ENCODE assay signal across 16 cellular contexts in the genomic region with DNA sequence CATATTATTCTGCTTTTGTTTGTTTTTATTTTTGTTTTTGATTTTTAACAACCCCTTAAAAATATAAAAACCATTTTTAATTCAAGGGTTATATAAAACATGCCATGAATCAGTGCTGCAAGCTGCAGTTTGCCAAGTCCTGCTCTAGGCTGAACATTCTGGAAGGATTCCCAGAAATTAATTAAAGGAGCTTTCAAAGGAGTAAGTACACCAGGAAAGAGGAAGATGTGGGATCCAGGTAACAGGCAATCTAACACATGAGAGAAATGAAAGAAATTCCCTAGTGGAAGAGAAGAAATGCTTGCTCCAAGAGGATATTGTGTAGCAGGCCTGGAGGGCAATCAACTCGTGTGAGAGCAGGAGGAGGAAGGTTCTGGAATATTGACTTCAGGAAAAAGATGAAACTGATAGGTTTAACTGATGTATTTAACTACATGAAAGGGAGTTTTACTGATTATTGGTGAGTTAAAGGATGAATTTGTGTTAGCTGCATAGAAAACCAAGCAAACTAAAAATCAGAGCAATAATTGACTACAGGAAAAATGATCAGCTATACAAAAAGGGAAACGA.
DNase-seq lines count a peak whose midpoint lies in the region; ATAC-seq, FAIRE-seq and TF ChIP-seq lines count a peak whose summit lies in the region.
"Had no signal": no experiment of that assay in that cellular context is flagged by ENCODE, and none has a peak within 500 bp of the region (broad histone marks: within the 10 kb centered on the region; RNA-seq: fewer than 3 reads in every experiment).

No MANE protein-coding gene starts in this region.

- WGBS in lower leg skin, 2 donors = 37 to 42% methylated on average over 2 of the region's 2 CpGs

- no peak overlapping the region for H3K4me2 ChIP-seq in GM23338
- no peak overlapping the region for H3K4me2 ChIP-seq in endothelial cell of umbilical vein (ENCODE audit: insufficient read depth, low read length)

- TF ChIP-seq CTCF in GM23338 (conservative IDR thresholded peaks at IDR 0.05; ENCODE audit: low read depth in 2 of 2) (no peak), RWPE1 (conservative IDR thresholded peaks at IDR 0.05; ENCODE audit: low read depth) (no peak), endothelial cell of umbilical vein (IDR thresholded peaks at IDR 0.05; ENCODE audit: extremely low read depth in 1 of 2, insufficient read depth in 1 of 2, low read depth in 1 of 2, low read length in 2 of 2) (no peak), nephron progenitor cell (IDR thresholded peaks at IDR 0.05) (no peak), lower leg skin (IDR thresholded peaks at IDR 0.05) (no peak)

- H3K27me3 ChIP-seq in GM23338 (ENCODE audit: insufficient read depth) (no peaks in the 10 kb centered on the region), endothelial cell of umbilical vein (ENCODE audit: control insufficient read depth in 2 of 2, insufficient read depth in 2 of 2, low read length in 2 of 2) (no peaks in the 10 kb centered on the region)
- H3K27me3 ChIP-seq: ascending aorta had no signal

- H3K27me3 Mint-ChIP-seq in GM23338 (ENCODE audit: insufficient read depth, low read depth, poor library complexity) = peaks cover 2% of the 10 kb centered on the region
- H3K27me3 Mint-ChIP-seq in nephron progenitor cell (ENCODE audit: low read depth, poor library complexity) = no peaks in the 10 kb centered on the region

- H2AFZ ChIP-seq in GM23338 (0 out of 2 replicates have a peak overlapping the region, but pooled peaks have one; percentile 16), endothelial cell of umbilical vein (ENCODE audit: low read depth, low read length) (no peak overlapping the region)

- H3K27ac Mint-ChIP-seq in GM23338 (no peak overlapping the region), nephron progenitor cell (peak overlapping the region; percentile 4)
- H3K27ac Mint-ChIP-seq: stimulated activated naive B cell treated with anti-CD40 and anti-IgM and Interleukin-4, amounts not matched to agents 10 μg/mL and 1 μg/mL and 100 μg/mL, for 72 hours had no signal

- POLR2A ChIA-PET in RWPE1 (lab: Yijun Ruan, JAX; ENCODE audit: low non-redundant PET) (interaction anchor here (0.7 kb wide), 1 partner anchor 69 kb away, joined by 3 read pairs; no protein-coding TSS in a partner anchor), endothelial cell of umbilical vein (lab: Charles Lee) (no interaction called here)

- H3K36me3 ChIP-seq in GM23338 (ENCODE audit: insufficient read depth) (no peaks in the 10 kb centered on the region), endothelial cell of umbilical vein (ENCODE audit: control insufficient read depth in 2 of 2, extremely low read depth in 1 of 2, insufficient read depth in 2 of 2, low read length in 2 of 2) (no peaks in the 10 kb centered on the region)
- H3K36me3 ChIP-seq: ascending aorta had no signal

- H3K9me3 ChIP-seq in endothelial cell of umbilical vein (replicated peaks; ENCODE audit: control insufficient read depth, insufficient read depth, low read length) = no peaks in the 10 kb centered on the region
- H3K9me3 ChIP-seq: ascending aorta had no signal

- DNase-seq in GM23338 (ENCODE audit: low spot score) (no peak), RWPE1 (ENCODE audit: low spot score) (peak; percentile 38), endothelial cell of umbilical vein (ENCODE audit: low read depth, low spot score) (peak; percentile 59), nephron progenitor cell (no peak), NCI-H510A treated with DMSO at 0.1 percent for 48 hours (lab: John Stamatoyannopoulos, UW) (no peak), SKM-1 (lab: John Stamatoyannopoulos, UW; ENCODE audit: unreplicated experiment) (no peak), lower leg skin (ENCODE audit: low spot score in 2 of 2) (no peak)
- DNase-seq: activated T-cell treated with anti-CD3 and anti-CD28 coated beads, Interleukin-2, amount 50 U/mL, for 4 hours; H7; NCI-H2171; RPMI8226; stimulated activated CD4-positive, alpha-beta T cell treated with anti-CD3 and anti-CD28 coated beads, Interleukin-2, amount 100 ng/mL, for 24 hours; stimulated activated naive B cell treated with anti-CD40 and anti-IgM and Interleukin-4, amounts not matched to agents 10 μg/mL and 1 μg/mL and 100 μg/mL, for 72 hours had no signal

- TF ChIP-seq POLR2A in endothelial cell of umbilical vein (IDR thresholded peaks at IDR 0.05; ENCODE audit: low read depth, low read length) (no peak), GM18505 (IDR thresholded peaks at IDR 0.05; ENCODE audit: borderline replicate concordance, extremely low read depth, insufficient read depth, insufficient read length) (no peak), lower leg skin (IDR thresholded peaks at IDR 0.05) (no peak)

- CTCF ChIA-PET in RWPE1 (lab: Yijun Ruan, JAX) = no interaction called here
- CTCF ChIA-PET in endothelial cell of umbilical vein (lab: Charles Lee) = interaction anchor here (0.7 to 4.1 kb wide), 7 partner anchors 12 to 281 kb away, joined by 3 to 16 read pairs (median 4); no protein-coding TSS in a partner anchor

- no peaks in the 10 kb centered on the region for H3K9me1 ChIP-seq in endothelial cell of umbilical vein (replicated peaks; ENCODE audit: control insufficient read depth, extremely low read depth, insufficient read depth, low read length)

- H3K36me3 Mint-ChIP-seq in GM23338 (ENCODE audit: low read depth) (no peaks in the 10 kb centered on the region), nephron progenitor cell (ENCODE audit: low read depth) (no peaks in the 10 kb centered on the region)
- H3K36me3 Mint-ChIP-seq: stimulated activated naive B cell treated with anti-CD40 and anti-IgM and Interleukin-4, amounts not matched to agents 10 μg/mL and 1 μg/mL and 100 μg/mL, for 72 hours had no signal

- no peaks in the 10 kb centered on the region for H3F3A ChIP-seq in GM23338 (replicated peaks; ENCODE audit: low read depth)

- intact Hi-C loops in endothelial cell of umbilical vein (cut with micrococcal nuclease) = loop anchor here (5.0 kb wide), 1 partner anchor 1478 kb away; a partner anchor contains a TSS
- intact Hi-C loops in lower leg skin (cut with DNase I; ENCODE audit: low total_unique reads) = no loop called here

- dilution Hi-C loops in endothelial cell of umbilical vein (cut with MboI; ENCODE audit: extremely low pct_ligation_motif_present, low sequenced_read_pairs) = no loop called here

- ATAC-seq in GM23338 (no peak), GM18505 (IDR thresholded peaks at IDR 0.05; ENCODE audit: unreplicated experiment) (no peak)
- ATAC-seq: activated T-cell treated with anti-CD3 and anti-CD28 coated beads, Interleukin-2, amount 50 U/mL, for 4 hours; stimulated activated naive B cell treated with anti-CD40 and anti-IgM and Interleukin-4, amounts not matched to agents 10 μg/mL and 1 μg/mL and 100 μg/mL, for 72 hours had no signal

- FAIRE-seq in endothelial cell of umbilical vein (lab: Jason Lieb, UNC) = no peak
- FAIRE-seq: GM19239 had no signal

- H3K27ac ChIP-seq in GM23338 (ENCODE audit: low read depth) = no peak overlapping the region
- H3K27ac ChIP-seq in RWPE1 = 0 out of 2 replicates have a peak overlapping the region, but pooled peaks have one; percentile 70
- H3K27ac ChIP-seq in endothelial cell of umbilical vein (ENCODE audit: insufficient read depth, low read depth, low read length) = no peak overlapping the region
- H3K27ac ChIP-seq: ascending aorta had no signal

- H3K9me3 Mint-ChIP-seq in GM23338 (no peaks in the 10 kb centered on the region), nephron progenitor cell (no peaks in the 10 kb centered on the region)
- H3K9me3 Mint-ChIP-seq: activated T-cell treated with anti-CD3 and anti-CD28 coated beads, Interleukin-2, amount 50 U/mL, for 4 hours; stimulated activated naive B cell treated with anti-CD40 and anti-IgM and Interleukin-4, amounts not matched to agents 10 μg/mL and 1 μg/mL and 100 μg/mL, for 72 hours had no signal

- H3K4me3 ChIP-seq in GM23338 = no peak overlapping the region
- H3K4me3 ChIP-seq in endothelial cell of umbilical vein (replicated peaks in 1 of 3; ENCODE audit: insufficient read depth in 1 of 3, low read depth in 1 of 3, low read length in 3 of 3) = no peak overlapping the region
- H3K4me3 ChIP-seq in lower leg skin (ENCODE audit: low read depth, poor library complexity, severe bottlenecking) = no peak overlapping the region
- H3K4me3 ChIP-seq: ascending aorta had no signal

- no peaks in the 10 kb centered on the region for H3K9me2 ChIP-seq in GM23338 (ENCODE audit: insufficient read depth)

- no peaks in the 10 kb centered on the region for H3K79me2 ChIP-seq in GM23338 (replicated peaks; ENCODE audit: insufficient read depth)
- no peaks in the 10 kb centered on the region for H3K79me2 ChIP-seq in endothelial cell of umbilical vein (ENCODE audit: control insufficient read depth, insufficient read depth, low read length)

- H3K9ac ChIP-seq in endothelial cell of umbilical vein (replicated peaks; ENCODE audit: extremely low read depth, insufficient read depth, low read length) = no peak overlapping the region

- BruUV-seq in endothelial cell of umbilical vein (replicated peaks; lab: Mats Ljungman, UMichigan) = no TSS peak

- H4K20me1 ChIP-seq in GM23338 (replicated peaks; ENCODE audit: insufficient read depth) (no peaks in the 10 kb centered on the region), endothelial cell of umbilical vein (replicated peaks; ENCODE audit: control insufficient read depth, extremely low read depth, insufficient read depth, low read length) (no peaks in the 10 kb centered on the region)

- peaks cover 7% of the 10 kb centered on the region; the same call in 2 of the 3 replicates for H3K4me1 Mint-ChIP-seq in GM23338
- H3K4me1 Mint-ChIP-seq in nephron progenitor cell = peaks cover 13% of the 10 kb centered on the region

- peaks cover 9% of the 10 kb centered on the region; the same call in 1 of the 2 replicates for H3K4me1 ChIP-seq in GM23338 (ENCODE audit: insufficient read depth)
- peaks cover 66% of the 10 kb centered on the region for H3K4me1 ChIP-seq in endothelial cell of umbilical vein (ENCODE audit: control insufficient read depth, extremely low read depth, insufficient read depth, low read length)

- H3K4me3 Mint-ChIP-seq in GM23338 (no peak overlapping the region), nephron progenitor cell (no peak overlapping the region)
- H3K4me3 Mint-ChIP-seq: activated T-cell treated with anti-CD3 and anti-CD28 coated beads, Interleukin-2, amount 50 U/mL, for 4 hours; stimulated activated naive B cell treated with anti-CD40 and anti-IgM and Interleukin-4, amounts not matched to agents 10 μg/mL and 1 μg/mL and 100 μg/mL, for 72 hours had no signal

TF ChIP-seq in GM23338, 12 proteins besides CTCF, POLR2A, EP300 and RAD21 (continues in another document):
- TF ChIP-seq EZH2 (IDR thresholded peaks at IDR 0.05; ENCODE audit: low read depth, unreplicated experiment) = no peak
- TF ChIP-seq NANOG (IDR thresholded peaks at IDR 0.05; ENCODE audit: borderline replicate concordance) = no peak
- no peak for TF ChIP-seq STAT1 (IDR thresholded peaks at IDR 0.05; ENCODE audit: unreplicated experiment)

TF ChIP-seq in endothelial cell of umbilical vein, 7 proteins besides CTCF, POLR2A, EP300 and RAD21:
- TF ChIP-seq JUN (IDR thresholded peaks at IDR 0.05; ENCODE audit: borderline replicate concordance, insufficient read depth, insufficient read length, low read depth) = no peak

Comparison
In these comparisons a context has a peak if more than half of its experiments do, and no peak if none do; other contexts are left out.
1. DNase-seq: peak in RWPE1 (single experiment) and endothelial cell of umbilical vein (single experiment); none in GM23338 (single experiment), nephron progenitor cell (single experiment), NCI-H510A treated with DMSO at 0.1 percent for 48 hours (single experiment), SKM-1 (single experiment) and lower leg skin (0 of 2).